8 cellular contexts compared by ENCODE assay signal in genomic region chr21:39182484-39183271, GRCh38. TPM values are rescaled to one million over a fixed set of nuclear protein-coding genes. Genes with fewer than 3 reads are reported as not detected.
DNase-seq lines count a peak whose midpoint lies in the region; ATAC-seq and TF ChIP-seq lines count a peak whose summit lies in the region.

No MANE protein-coding gene starts in this region.

- H3K4me1 Mint-ChIP-seq in activated naive CD8-positive, alpha-beta T cell (ENCODE audit: low read depth), result peaks cover 55% of the 10 kb centered on the region

- peak; percentile 1 for ATAC-seq in Right ventricle myocardium inferior

- no peaks in the 10 kb centered on the region for H3K27me3 Mint-ChIP-seq in activated naive CD8-positive, alpha-beta T cell

- no peaks in the 10 kb centered on the region for H3K9me3 Mint-ChIP-seq in activated naive CD8-positive, alpha-beta T cell (ENCODE audit: low read depth)

- DNase-seq in Right ventricle myocardium inferior (ENCODE audit: missing footprints) (peak; percentile 70), cardiac septum (ENCODE audit: low spot score) (no peak), HT-29 (ENCODE audit: low spot score) (peak; percentile 24), right atrium auricular region (ENCODE audit: low spot score) (no peak), skeletal muscle cell (ENCODE audit: low read depth) (no peak), NCI-H2081 (lab: John Stamatoyannopoulos, UW) (no peak), epidermal melanocyte (ENCODE audit: insufficient read length, low spot score) (no peak)

- H3K9me3 ChIP-seq in right atrium auricular region, result no peaks in the 10 kb centered on the region

- no peaks in the 10 kb centered on the region for H3K36me3 ChIP-seq in right atrium auricular region

- H3K4me3 Mint-ChIP-seq in activated naive CD8-positive, alpha-beta T cell, result peak overlapping the region; percentile 97

- TF ChIP-seq CTCF in right atrium auricular region (IDR thresholded peaks at IDR 0.05), result no peak

- H3K36me3 Mint-ChIP-seq in activated naive CD8-positive, alpha-beta T cell, result peaks cover 13% of the 10 kb centered on the region

- peak overlapping the region; percentile 79 to 86 for H3K4me3 ChIP-seq in right atrium auricular region
- H3K4me3 ChIP-seq in skeletal muscle cell (ENCODE audit: low read depth, low read length), result peak overlapping the region; percentile 95

- H3K4me1 ChIP-seq in right atrium auricular region, result peaks cover 0 to 24% of the 10 kb centered on the region in 2 donors

- H3K27me3 ChIP-seq in right atrium auricular region, result no peaks in the 10 kb centered on the region

- intact Hi-C loops in Right ventricle myocardium inferior (cut with DNase I), result loop anchor here (5.0 kb wide), 1 partner anchor 205 kb away; no protein-coding TSS in a partner anchor
- intact Hi-C loops in cardiac septum (cut with DNase I), result loop anchor here (10.0 kb wide), 1 partner anchor 202 kb away; a partner anchor contains a TSS

- H3K27ac Mint-ChIP-seq in activated naive CD8-positive, alpha-beta T cell, result peak overlapping the region; percentile 96

- peak overlapping the region; percentile 94 to 95 for H3K27ac ChIP-seq in right atrium auricular region

RNA-seq across cellular contexts. Expression of gene PSMG1, which starts 0.6 kb away (rescaled TPM):
- total RNA-seq in Right ventricle myocardium inferior, result 18.8 TPM
- 27.7 TPM for total RNA-seq in cardiac septum
- 48.8 and 50.9 TPM in 2 replicates for total RNA-seq in HT-29 (2014; rRNA removed; shearing (Covaris generic))
- 10 to 100 TPM; 15.5 to 24.4 TPM for total RNA-seq in right atrium auricular region

Comparison
In these comparisons a context has a peak if more than half of its experiments do, and no peak if none do; other contexts are left out.
1. DNase-seq: peak in Right ventricle myocardium inferior (single experiment) and HT-29 (single experiment); none in cardiac septum (single experiment), right atrium auricular region (single experiment), skeletal muscle cell (single experiment), NCI-H2081 (0 of 2) and epidermal melanocyte (single experiment).